ENCODE assay signal across 8 cellular contexts in the genomic region with DNA sequence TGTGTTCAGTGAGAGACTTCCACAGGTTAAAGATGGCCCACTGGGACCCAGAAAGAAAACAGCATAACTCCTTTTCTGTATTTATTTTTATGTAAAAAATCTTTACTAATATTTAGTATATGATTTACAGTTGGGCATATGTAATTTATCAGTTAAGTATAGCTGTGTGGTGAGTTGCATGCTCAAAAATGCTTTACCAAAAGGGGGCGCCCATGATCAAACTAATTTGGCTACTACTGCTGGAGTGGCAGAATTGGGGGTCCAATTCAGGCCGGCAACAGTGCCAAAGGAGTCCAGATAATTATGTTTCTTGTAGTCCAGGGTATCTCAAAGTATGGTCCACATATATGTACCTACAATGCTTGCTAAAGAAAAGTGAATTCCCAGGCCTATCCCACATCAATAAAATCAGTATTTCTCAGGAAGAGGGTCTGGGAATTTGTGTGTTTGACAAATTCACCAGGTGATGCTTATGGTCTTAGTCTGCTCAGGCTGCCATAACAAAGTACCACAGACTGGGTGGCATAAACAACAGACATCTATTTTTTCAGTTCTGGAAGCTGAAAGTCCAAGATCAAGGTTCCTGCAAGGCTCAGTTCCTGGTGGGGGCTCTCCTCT.
DNase-seq lines count a peak whose midpoint lies in the region; ATAC-seq and TF ChIP-seq lines count a peak whose summit lies in the region.

No MANE protein-coding gene starts in this region.

- H3K36me3 Mint-ChIP-seq in brain: no peaks in the 10 kb centered on the region

- 10 to 32% (median 23%) methylated on average over 2 of the region's 2 CpGs for WGBS in stomach, 5 donors

- peaks cover 0 to 8% (median 3%) of the 10 kb centered on the region in 4 donors for H3K9me3 ChIP-seq in stomach

- ATAC-seq in HG02938 (IDR thresholded peaks at IDR 0.05; ENCODE audit: unreplicated experiment) (no peak), HG03469 (IDR thresholded peaks at IDR 0.05; ENCODE audit: unreplicated experiment) (no peak)

- peaks cover 6 to 18% (median 16%) of the 10 kb centered on the region in 5 experiments for H3K9me3 Mint-ChIP-seq in brain

- TF ChIP-seq CTCF in C4-2B (conservative IDR thresholded peaks at IDR 0.05): peak; percentile 87
- peak; percentile 63 for TF ChIP-seq CTCF in HFF-Myc (IDR thresholded peaks at IDR 0.05; ENCODE audit: low read depth, low read length, missing control alignments)
- TF ChIP-seq CTCF in brain (conservative IDR thresholded peaks at IDR 0.05): peak; percentile 59 to 78
- TF ChIP-seq CTCF in stomach (IDR thresholded peaks at IDR 0.05): peak in 4 of 7 experiments; percentile 30 to 56 (median 40)

- no peak for TF ChIP-seq EP300 in stomach (IDR thresholded peaks at IDR 0.05)

- H3K27me3 ChIP-seq in stomach: no peaks in the 10 kb centered on the region

- H3K4me1 ChIP-seq in stomach: peaks cover 5 to 15% (median 13%) of the 10 kb centered on the region in 4 donors

- H3K36me3 ChIP-seq in stomach: no peaks in the 10 kb centered on the region

- no peak for TF ChIP-seq POLR2A in stomach (IDR thresholded peaks at IDR 0.05)

- no peak overlapping the region for H3K4me3 Mint-ChIP-seq in brain

- H3K27me3 Mint-ChIP-seq in brain: peaks cover 6% of the 10 kb centered on the region

- DNase-seq in HFF-Myc (ENCODE audit: extremely low read depth, low read depth) (no peak), T-helper 9 cell (peak; percentile 39), lung microvascular endothelial cell (ENCODE audit: low read depth in 2 of 2) (peak; percentile 51 to 69), stomach (peak; percentile 62)

- H3K4me1 Mint-ChIP-seq in brain: peaks cover 13% of the 10 kb centered on the region

- no peak overlapping the region; the same call in 1 of the 2 replicates for H3K27ac ChIP-seq in C4-2B
- peak overlapping the region; percentile 54 to 68 (median 60) for H3K27ac ChIP-seq in stomach

- H3K4me3 ChIP-seq in HFF-Myc (replicated peaks; ENCODE audit: low read depth, low read length): no peak overlapping the region
- H3K4me3 ChIP-seq in stomach: no peak overlapping the region

- intact Hi-C loops in stomach (cut with DNase I; ENCODE audit: low total_unique reads): no loop called here

- H3K27ac Mint-ChIP-seq in brain: peak overlapping the region in 2 of 5 experiments; percentile 78 to 79
